15 cellular contexts compared by ENCODE assay signal in genomic region chr6:14838041-14838596, GRCh38.
"Had no signal": no experiment of that assay in that cellular context is flagged by ENCODE, and none has a peak within 500 bp of the region (broad histone marks: within the 10 kb centered on the region; RNA-seq: fewer than 3 reads in every experiment).

No MANE protein-coding gene starts in this region.

- H3K27me3 ChIP-seq: pancreas, stomach, testis, upper lobe of right lung had no signal

- H3K4me3 ChIP-seq: pancreas, stomach, testis, upper lobe of right lung had no signal

- H3K36me3 ChIP-seq: pancreas, stomach, upper lobe of right lung had no signal

- H3K4me1 ChIP-seq: pancreas had no signal

- H3K9me3 ChIP-seq: pancreas, stomach, testis, upper lobe of right lung had no signal

- ATAC-seq: activated CD8-positive, alpha-beta T cell treated with anti-CD3 and anti-CD28 coated beads, Interleukin-2, amount 10 ng/mL, durations not matched to agents 7 days and 5 days; effector memory CD8-positive, alpha-beta T cell; left colon; pancreas; upper lobe of right lung; WTC11 had no signal

- DNase-seq: activated CD4-positive, alpha-beta T cell treated with anti-CD3 and anti-CD28 coated beads for 4 hours; activated CD8-positive, alpha-beta memory T cell treated with anti-CD3 and anti-CD28 coated beads, Interleukin-2, amount 50 U/mL, for 48 hours; activated CD8-positive, alpha-beta T cell treated with anti-CD3 and anti-CD28 coated beads, Interleukin-2, amount 10 ng/mL, durations not matched to agents 7 days and 5 days; activated naive CD8-positive, alpha-beta T cell treated with anti-CD3 and anti-CD28 coated beads, Interleukin-2, amount 10 ng/mL, durations not matched to agents 7 days and 5 days; dermis blood vessel endothelial cell; effector memory CD8-positive, alpha-beta T cell; left colon; midbrain; pancreas; stimulated activated CD4-positive, alpha-beta T cell treated with anti-CD3 and anti-CD28 coated beads, Interleukin-1b, Interleukin-23, amount 100 ng/mL, for 48 hours; stomach; testis; upper lobe of right lung had no signal

- H3K27ac ChIP-seq: epithelial cell of prostate, pancreas, stomach, testis, upper lobe of right lung had no signal
